Comparison of ENCODE assay signal across 15 cellular contexts in genomic region chr9:114406441-114406840, GRCh38. TPM values are rescaled to one million over a fixed set of nuclear protein-coding genes. Genes with fewer than 3 reads are reported as not detected.
A peak's percentile ranks its signal among the peaks of the same experiment; 100 is the strongest.
DNase-seq lines count a peak whose midpoint lies in the region; ATAC-seq and TF ChIP-seq lines count a peak whose summit lies in the region.
"Had no signal": no experiment of that assay in that cellular context is flagged by ENCODE, and none has a peak within 500 bp of the region (broad histone marks: within the 10 kb centered on the region; RNA-seq: fewer than 3 reads in every experiment).

No MANE protein-coding gene starts in this region.

- H3K36me3 ChIP-seq in BLaER1 treated with 17β-estradiol and CSF1 and Interleukin-3, amounts not matched to agents 10 nM and 100 nM: no peaks in the 10 kb centered on the region
- H3K36me3 ChIP-seq in NT2/D1 (ENCODE audit: insufficient read depth, insufficient read length, low read length) (peaks cover 10% of the 10 kb centered on the region), spleen (peaks cover 0 to 41% (median 4%) of the 10 kb centered on the region in 6 donors)

- no peak for ATAC-seq in effector memory CD8-positive, alpha-beta T cell (replicated peaks)
- ATAC-seq in GM21528 (IDR thresholded peaks at IDR 0.05; ENCODE audit: low FRiP score, unreplicated experiment): no peak

- peak overlapping the region in 3 of 11 experiments; percentile 15 to 23 (median 23); a peak in 2 of 22 replicates for H3K27ac ChIP-seq in BLaER1 treated with 17β-estradiol and CSF1 and Interleukin-3, amounts not matched to agents 10 nM and 100 nM
- H3K27ac ChIP-seq in spleen: no peak overlapping the region
- H3K27ac ChIP-seq: A549 had no signal

- peak overlapping the region in 7 of 11 experiments; percentile 2 to 35 (median 18); a peak in 7 of 22 replicates for H3K4me2 ChIP-seq in BLaER1 treated with 17β-estradiol and CSF1 and Interleukin-3, amounts not matched to agents 10 nM and 100 nM
- H3K4me2 ChIP-seq: A549, GM23338 had no signal

- no peaks in the 10 kb centered on the region for H3K9me3 ChIP-seq in BLaER1 treated with 17β-estradiol and CSF1 and Interleukin-3, amounts not matched to agents 10 nM and 100 nM (replicated peaks in 1 of 11)
- no peaks in the 10 kb centered on the region for H3K9me3 ChIP-seq in NT2/D1 (ENCODE audit: insufficient read depth, low read length)
- H3K9me3 ChIP-seq in spleen: no peaks in the 10 kb centered on the region
- H3K9me3 ChIP-seq: A549 had no signal

- no peak for DNase-seq in NT2/D1 (ENCODE audit: low read depth, low spot score)
- no peak for DNase-seq in effector memory CD8-positive, alpha-beta T cell
- DNase-seq in spleen: peak; percentile 78
- DNase-seq in hepatic stellate cell (ENCODE audit: low spot score): no peak
- DNase-seq in central memory CD4-positive, alpha-beta T cell: no peak
- DNase-seq in NCI-H1105 treated with DMSO at 0.1 percent for 48 hours (lab: John Stamatoyannopoulos, UW): no peak
- DNase-seq: CD4-positive, CD25-positive, alpha-beta regulatory T cell; DMS53; GF-D8; H7 had no signal

- peak overlapping the region in 2 of 11 experiments; percentile 2 to 37; a peak in 1 of 22 replicates for H3K9ac ChIP-seq in BLaER1 treated with 17β-estradiol and CSF1 and Interleukin-3, amounts not matched to agents 10 nM and 100 nM
- peak overlapping the region; percentile 7 for H3K9ac ChIP-seq in NT2/D1 (ENCODE audit: insufficient read length, low read depth)

- WGBS in spleen, 5 donors: 88 to 94% (median 93%) methylated on average over 12 to 13 of the region's 13 CpGs

- H3K27me3 ChIP-seq in BLaER1 treated with 17β-estradiol and CSF1 and Interleukin-3, amounts not matched to agents 10 nM and 100 nM: no peaks in the 10 kb centered on the region
- H3K27me3 ChIP-seq in NT2/D1 (ENCODE audit: insufficient read depth, insufficient read length) (no peaks in the 10 kb centered on the region), spleen (replicated peaks in 1 of 7) (no peaks in the 10 kb centered on the region)

- no peaks in the 10 kb centered on the region for H4K20me1 ChIP-seq in BLaER1 treated with 17β-estradiol and CSF1 and Interleukin-3, amounts not matched to agents 10 nM and 100 nM

- H3K36me3 Mint-ChIP-seq in effector memory CD8-positive, alpha-beta T cell (ENCODE audit: insufficient read depth): peaks cover 4% of the 10 kb centered on the region
- H3K36me3 Mint-ChIP-seq: CD4-positive, CD25-positive, alpha-beta regulatory T cell; IgD-negative memory B cell had no signal

- no peaks in the 10 kb centered on the region for H3K27me3 Mint-ChIP-seq in effector memory CD8-positive, alpha-beta T cell

- no peak for TF ChIP-seq CTCF in spleen (IDR thresholded peaks at IDR 0.05 in 8 of 11, conservative IDR thresholded peaks at IDR 0.05 in 3 of 11)

- intact Hi-C loops in spleen (cut with DNase I; ENCODE audit: low total_unique reads): loop anchor here (5.0 kb wide), 1 partner anchor 101 kb away; the partner anchor contains the start of gene WHRN

- no peak for TF ChIP-seq POLR2A in spleen (IDR thresholded peaks at IDR 0.05)

- peaks cover 7 to 36% (median 25%) of the 10 kb centered on the region in 10 experiments; a peak in 18 of 20 replicates for H3K4me1 ChIP-seq in BLaER1 treated with 17β-estradiol and CSF1 and Interleukin-3, amounts not matched to agents 10 nM and 100 nM
- H3K4me1 ChIP-seq in NT2/D1 (ENCODE audit: insufficient read depth, insufficient read length) (peaks cover 30% of the 10 kb centered on the region), spleen (peaks cover 0 to 9% (median 7%) of the 10 kb centered on the region in 6 donors)
- H3K4me1 ChIP-seq: A549 had no signal

- peak overlapping the region; percentile 69 to 77 for H3K27ac Mint-ChIP-seq in effector memory CD8-positive, alpha-beta T cell
- H3K27ac Mint-ChIP-seq: GM23338 had no signal

- H3K9me3 Mint-ChIP-seq in effector memory CD8-positive, alpha-beta T cell: no peaks in the 10 kb centered on the region
- H3K9me3 Mint-ChIP-seq: CD4-positive, CD25-positive, alpha-beta regulatory T cell; GM23338; IgD-negative memory B cell had no signal

- H3K4me3 Mint-ChIP-seq in effector memory CD8-positive, alpha-beta T cell: no peak overlapping the region
- H3K4me3 Mint-ChIP-seq: CD4-positive, CD25-positive, alpha-beta regulatory T cell; GM23338; IgD-negative memory B cell had no signal

- peaks cover 0 to 16% of the 10 kb centered on the region in 2 donors for H3K4me1 Mint-ChIP-seq in effector memory CD8-positive, alpha-beta T cell (ENCODE audit: low read depth in 2 of 2)

- no peak overlapping the region for H3K4me3 ChIP-seq in BLaER1 treated with 17β-estradiol and CSF1 and Interleukin-3, amounts not matched to agents 10 nM and 100 nM
- H3K4me3 ChIP-seq in NT2/D1 (ENCODE audit: insufficient read length, low read depth) (no peak overlapping the region), spleen (no peak overlapping the region)
- H3K4me3 ChIP-seq: A549, GM23338 had no signal

RNA-seq across cellular contexts. Expression of gene AKNA, which starts 18.7 kb away (rescaled TPM):
- 100 to 1,000 TPM; 198 to 324 (median 238) TPM for total RNA-seq in spleen
- 100 to 1,000 TPM in 2 of 3 donors, 10 to 100 TPM in 1; 92.9 to 129 (median 124) TPM for polyA plus RNA-seq in spleen
